Comparison of ENCODE assay signal across 1 cellular context in the genomic region with DNA sequence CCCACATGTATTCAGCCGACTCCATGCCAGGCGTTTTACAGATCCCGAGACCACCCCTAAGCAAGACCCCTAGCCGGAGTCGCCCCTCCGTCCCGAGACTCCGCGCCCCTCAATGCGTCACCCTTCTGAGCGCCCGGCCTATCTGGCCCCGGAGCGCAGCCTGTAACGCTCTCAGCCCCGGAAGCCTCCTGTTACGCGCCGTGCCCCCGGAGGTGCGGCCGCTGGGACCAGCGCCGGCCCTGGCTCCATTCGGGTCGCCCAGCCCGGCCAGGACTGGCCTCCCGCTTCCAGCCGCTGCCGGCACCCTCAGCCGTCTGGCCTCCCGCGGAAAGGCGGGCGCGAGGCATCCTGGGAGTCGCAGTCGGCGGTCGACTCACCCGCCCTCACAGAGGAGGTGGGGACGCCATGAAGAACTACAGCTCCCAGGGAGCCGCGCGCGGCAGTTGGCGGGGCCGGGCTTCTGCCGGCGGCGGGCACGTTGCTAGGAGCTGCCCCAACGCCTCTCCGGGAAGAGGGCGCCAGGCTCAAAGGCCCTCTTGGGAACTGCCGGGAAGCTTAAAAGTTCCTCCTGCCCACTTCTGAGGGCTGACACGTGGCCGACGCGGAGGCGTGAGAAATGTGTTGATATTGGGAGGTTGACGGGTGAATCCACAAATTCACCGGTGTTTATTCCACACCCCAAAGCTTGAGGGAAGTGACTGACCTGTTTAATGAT.
TF ChIP-seq lines count a peak whose summit lies in the region.

A gene with protein sequence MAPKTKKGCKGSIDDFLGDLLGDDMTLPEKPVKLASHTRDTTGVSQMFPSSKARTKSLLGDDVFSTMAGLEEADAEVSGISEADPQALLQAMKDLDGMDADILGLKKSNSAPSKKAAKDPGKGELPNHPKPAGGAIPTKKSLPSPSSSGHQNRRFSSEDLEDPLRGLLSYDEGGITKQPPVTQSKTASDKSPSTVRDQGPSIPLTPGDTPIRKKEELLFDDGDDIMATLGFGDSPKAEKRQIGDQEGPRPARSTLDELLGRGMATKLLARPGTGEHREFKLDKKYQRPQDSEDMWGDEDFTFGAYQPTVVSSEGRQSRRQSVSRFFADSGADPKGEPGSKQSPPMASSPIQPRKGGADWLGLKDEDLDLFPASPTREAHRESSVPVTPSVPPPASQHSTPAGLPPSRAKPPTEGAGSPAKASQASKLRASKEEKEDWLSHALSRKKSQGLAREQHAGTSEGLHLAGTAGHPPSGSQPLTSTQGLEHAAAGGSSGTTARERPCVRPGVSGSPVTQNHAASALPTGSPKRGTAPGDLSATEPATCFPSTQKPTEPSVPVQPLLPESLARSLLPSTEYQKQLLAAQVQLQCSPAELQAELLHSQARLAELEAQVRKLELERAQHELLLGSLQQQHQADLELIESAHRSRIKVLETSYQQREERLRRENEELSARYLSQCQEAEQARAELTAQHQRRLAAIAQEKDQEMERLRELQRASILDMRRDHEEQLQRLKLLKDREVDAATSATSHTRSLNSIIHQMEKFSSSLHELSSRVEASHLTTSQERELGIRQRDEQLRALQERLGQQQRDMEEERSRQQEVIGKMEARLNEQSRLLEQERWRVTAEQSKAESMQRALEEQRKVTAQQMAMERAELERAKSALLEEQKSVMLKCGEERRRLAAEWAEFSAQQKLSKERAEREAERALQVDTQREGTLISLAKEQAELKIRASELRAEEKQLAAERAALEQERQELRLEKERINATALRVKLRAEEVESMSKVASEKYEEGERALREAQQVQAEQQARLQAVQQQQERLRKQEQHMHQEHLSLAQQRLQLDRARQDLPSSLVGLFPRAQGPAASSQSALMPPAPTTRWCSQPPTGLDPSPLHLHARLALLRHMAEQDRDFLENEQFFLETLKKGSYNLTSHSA (minus strand): TSS at position 316 of the 715 bp plus-strand sequence. CDS start 2,893 bp downstream, outside the sequence.

TF ChIP-seq in K562, 482 proteins besides CTCF, POLR2A, EP300 and RAD21 (continued from another document and continues in another):
- TF ChIP-seq POLR2H (tag; IDR thresholded peaks at IDR 0.05; ENCODE audit: low read depth) (peak; percentile 80), DACH1 (IDR thresholded peaks at IDR 0.05; ENCODE audit: partially characterized antibody) (no peak), ZNF75A (CRISPR knock-in tag; IDR thresholded peaks at IDR 0.05) (no peak), NFATC3 (IDR thresholded peaks at IDR 0.05) (no peak), ZNF644 (tag; IDR thresholded peaks at IDR 0.05; ENCODE audit: low read depth) (no peak), RBM15 (IDR thresholded peaks at IDR 0.05; ENCODE audit: insufficient read depth, low read length) (no peak), ZNF764 (CRISPR knock-in tag; IDR thresholded peaks at IDR 0.05; ENCODE audit: low read depth) (no peak), ZNF324 (CRISPR knock-in tag; IDR thresholded peaks at IDR 0.05) (no peak), KLF16 (IDR thresholded peaks at IDR 0.05) (no peak; the same call in 1 of the 2 replicates), ELF2 (CRISPR knock-in tag; IDR thresholded peaks at IDR 0.05) (no peak), TCF7L2 (IDR thresholded peaks at IDR 0.05; ENCODE audit: low read depth, low read length) (no peak), MTA3 (IDR thresholded peaks at IDR 0.05; ENCODE audit: borderline replicate concordance) (no peak), SMAD2 (IDR thresholded peaks at IDR 0.05; ENCODE audit: low read depth, low read length) (no peak), ZKSCAN1 (IDR thresholded peaks at IDR 0.05; ENCODE audit: low read depth, low read length) (no peak), ZSCAN32 (CRISPR knock-in tag; IDR thresholded peaks at IDR 0.05) (no peak), GATAD2B (IDR thresholded peaks at IDR 0.05; ENCODE audit: borderline replicate concordance) (no peak), ZNF174 (CRISPR knock-in tag; IDR thresholded peaks at IDR 0.05) (no peak), KDM1A (IDR thresholded peaks at IDR 0.05) (no peak), TAF9B (IDR thresholded peaks at IDR 0.05; ENCODE audit: partially characterized antibody) (no peak), MEIS2 (IDR thresholded peaks at IDR 0.05; ENCODE audit: partially characterized antibody) (no peak), SMAD1 (IDR thresholded peaks at IDR 0.05; ENCODE audit: low read depth, low read length, partially characterized antibody) (no peak), E2F3 (CRISPR knock-in tag; IDR thresholded peaks at IDR 0.05) (peak; percentile 88; the same call in 1 of the 2 replicates), STAT5A (IDR thresholded peaks at IDR 0.05; ENCODE audit: borderline replicate concordance, low read length) (no peak)
- TF ChIP-seq, protein P1, sequence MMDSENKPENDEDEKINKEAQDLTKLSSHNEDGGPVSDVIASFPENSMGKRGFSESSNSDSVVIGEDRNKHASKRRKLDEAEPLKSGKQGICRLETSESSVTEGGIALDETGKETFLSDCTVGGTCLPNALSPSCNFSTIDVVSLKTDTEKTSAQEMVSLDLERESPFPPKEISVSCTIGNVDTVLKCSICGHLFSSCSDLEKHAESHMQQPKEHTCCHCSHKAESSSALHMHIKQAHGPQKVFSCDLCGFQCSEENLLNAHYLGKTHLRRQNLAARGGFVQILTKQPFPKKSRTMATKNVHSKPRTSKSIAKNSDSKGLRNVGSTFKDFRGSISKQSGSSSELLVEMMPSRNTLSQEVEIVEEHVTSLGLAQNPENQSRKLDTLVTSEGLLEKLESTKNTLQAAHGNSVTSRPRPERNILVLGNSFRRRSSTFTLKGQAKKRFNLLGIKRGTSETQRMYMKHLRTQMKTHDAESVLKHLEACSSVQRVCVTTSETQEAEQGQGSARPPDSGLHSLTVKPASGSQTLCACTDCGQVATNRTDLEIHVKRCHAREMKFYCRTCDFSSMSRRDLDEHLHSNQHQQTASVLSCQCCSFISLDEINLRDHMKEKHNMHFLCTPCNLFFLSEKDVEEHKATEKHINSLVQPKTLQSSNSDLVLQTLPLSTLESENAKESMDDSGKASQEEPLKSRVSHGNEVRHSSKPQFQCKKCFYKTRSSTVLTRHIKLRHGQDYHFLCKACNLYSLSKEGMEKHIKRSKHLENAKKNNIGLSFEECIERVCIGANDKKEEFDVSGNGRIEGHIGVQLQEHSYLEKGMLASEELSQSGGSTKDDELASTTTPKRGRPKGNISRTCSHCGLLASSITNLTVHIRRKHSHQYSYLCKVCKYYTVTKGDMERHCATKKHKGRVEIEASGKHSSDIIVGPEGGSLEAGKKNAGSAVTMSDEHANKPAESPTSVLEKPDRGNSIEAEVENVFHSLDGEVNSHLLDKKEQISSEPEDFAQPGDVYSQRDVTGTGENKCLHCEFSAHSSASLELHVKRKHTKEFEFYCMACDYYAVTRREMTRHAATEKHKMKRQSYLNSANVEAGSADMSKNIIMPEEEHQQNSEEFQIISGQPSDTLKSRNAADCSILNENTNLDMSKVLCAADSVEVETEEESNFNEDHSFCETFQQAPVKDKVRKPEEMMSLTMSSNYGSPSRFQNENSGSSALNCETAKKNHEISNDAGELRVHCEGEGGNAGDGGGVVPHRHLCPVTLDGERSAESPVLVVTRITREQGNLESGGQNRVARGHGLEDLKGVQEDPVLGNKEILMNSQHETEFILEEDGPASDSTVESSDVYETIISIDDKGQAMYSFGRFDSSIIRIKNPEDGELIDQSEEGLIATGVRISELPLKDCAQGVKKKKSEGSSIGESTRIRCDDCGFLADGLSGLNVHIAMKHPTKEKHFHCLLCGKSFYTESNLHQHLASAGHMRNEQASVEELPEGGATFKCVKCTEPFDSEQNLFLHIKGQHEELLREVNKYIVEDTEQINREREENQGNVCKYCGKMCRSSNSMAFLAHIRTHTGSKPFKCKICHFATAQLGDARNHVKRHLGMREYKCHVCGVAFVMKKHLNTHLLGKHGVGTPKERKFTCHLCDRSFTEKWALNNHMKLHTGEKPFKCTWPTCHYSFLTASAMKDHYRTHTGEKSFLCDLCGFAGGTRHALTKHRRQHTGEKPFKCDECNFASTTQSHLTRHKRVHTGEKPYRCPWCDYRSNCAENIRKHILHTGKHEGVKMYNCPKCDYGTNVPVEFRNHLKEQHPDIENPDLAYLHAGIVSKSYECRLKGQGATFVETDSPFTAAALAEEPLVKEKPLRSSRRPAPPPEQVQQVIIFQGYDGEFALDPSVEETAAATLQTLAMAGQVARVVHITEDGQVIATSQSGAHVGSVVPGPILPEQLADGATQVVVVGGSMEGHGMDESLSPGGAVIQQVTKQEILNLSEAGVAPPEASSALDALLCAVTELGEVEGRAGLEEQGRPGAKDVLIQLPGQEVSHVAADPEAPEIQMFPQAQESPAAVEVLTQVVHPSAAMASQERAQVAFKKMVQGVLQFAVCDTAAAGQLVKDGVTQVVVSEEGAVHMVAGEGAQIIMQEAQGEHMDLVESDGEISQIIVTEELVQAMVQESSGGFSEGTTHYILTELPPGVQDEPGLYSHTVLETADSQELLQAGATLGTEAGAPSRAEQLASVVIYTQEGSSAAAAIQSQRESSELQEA (IDR thresholded peaks at IDR 0.05; ENCODE audit: low read depth), result no peak
- TF ChIP-seq, protein P2, sequence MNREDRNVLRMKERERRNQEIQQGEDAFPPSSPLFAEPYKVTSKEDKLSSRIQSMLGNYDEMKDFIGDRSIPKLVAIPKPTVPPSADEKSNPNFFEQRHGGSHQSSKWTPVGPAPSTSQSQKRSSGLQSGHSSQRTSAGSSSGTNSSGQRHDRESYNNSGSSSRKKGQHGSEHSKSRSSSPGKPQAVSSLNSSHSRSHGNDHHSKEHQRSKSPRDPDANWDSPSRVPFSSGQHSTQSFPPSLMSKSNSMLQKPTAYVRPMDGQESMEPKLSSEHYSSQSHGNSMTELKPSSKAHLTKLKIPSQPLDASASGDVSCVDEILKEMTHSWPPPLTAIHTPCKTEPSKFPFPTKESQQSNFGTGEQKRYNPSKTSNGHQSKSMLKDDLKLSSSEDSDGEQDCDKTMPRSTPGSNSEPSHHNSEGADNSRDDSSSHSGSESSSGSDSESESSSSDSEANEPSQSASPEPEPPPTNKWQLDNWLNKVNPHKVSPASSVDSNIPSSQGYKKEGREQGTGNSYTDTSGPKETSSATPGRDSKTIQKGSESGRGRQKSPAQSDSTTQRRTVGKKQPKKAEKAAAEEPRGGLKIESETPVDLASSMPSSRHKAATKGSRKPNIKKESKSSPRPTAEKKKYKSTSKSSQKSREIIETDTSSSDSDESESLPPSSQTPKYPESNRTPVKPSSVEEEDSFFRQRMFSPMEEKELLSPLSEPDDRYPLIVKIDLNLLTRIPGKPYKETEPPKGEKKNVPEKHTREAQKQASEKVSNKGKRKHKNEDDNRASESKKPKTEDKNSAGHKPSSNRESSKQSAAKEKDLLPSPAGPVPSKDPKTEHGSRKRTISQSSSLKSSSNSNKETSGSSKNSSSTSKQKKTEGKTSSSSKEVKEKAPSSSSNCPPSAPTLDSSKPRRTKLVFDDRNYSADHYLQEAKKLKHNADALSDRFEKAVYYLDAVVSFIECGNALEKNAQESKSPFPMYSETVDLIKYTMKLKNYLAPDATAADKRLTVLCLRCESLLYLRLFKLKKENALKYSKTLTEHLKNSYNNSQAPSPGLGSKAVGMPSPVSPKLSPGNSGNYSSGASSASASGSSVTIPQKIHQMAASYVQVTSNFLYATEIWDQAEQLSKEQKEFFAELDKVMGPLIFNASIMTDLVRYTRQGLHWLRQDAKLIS (CRISPR knock-in tag; IDR thresholded peaks at IDR 0.05), result peak; percentile 90; the same call in 1 of the 2 replicates
- TF ChIP-seq, protein P3, sequence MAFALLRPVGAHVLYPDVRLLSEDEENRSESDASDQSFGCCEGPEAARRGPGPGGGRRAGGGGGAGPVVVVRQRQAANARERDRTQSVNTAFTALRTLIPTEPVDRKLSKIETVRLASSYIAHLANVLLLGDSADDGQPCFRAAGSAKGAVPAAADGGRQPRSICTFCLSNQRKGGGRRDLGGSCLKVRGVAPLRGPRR (CRISPR knock-in tag; IDR thresholded peaks at IDR 0.05), result no peak
- TF ChIP-seq, protein P4, sequence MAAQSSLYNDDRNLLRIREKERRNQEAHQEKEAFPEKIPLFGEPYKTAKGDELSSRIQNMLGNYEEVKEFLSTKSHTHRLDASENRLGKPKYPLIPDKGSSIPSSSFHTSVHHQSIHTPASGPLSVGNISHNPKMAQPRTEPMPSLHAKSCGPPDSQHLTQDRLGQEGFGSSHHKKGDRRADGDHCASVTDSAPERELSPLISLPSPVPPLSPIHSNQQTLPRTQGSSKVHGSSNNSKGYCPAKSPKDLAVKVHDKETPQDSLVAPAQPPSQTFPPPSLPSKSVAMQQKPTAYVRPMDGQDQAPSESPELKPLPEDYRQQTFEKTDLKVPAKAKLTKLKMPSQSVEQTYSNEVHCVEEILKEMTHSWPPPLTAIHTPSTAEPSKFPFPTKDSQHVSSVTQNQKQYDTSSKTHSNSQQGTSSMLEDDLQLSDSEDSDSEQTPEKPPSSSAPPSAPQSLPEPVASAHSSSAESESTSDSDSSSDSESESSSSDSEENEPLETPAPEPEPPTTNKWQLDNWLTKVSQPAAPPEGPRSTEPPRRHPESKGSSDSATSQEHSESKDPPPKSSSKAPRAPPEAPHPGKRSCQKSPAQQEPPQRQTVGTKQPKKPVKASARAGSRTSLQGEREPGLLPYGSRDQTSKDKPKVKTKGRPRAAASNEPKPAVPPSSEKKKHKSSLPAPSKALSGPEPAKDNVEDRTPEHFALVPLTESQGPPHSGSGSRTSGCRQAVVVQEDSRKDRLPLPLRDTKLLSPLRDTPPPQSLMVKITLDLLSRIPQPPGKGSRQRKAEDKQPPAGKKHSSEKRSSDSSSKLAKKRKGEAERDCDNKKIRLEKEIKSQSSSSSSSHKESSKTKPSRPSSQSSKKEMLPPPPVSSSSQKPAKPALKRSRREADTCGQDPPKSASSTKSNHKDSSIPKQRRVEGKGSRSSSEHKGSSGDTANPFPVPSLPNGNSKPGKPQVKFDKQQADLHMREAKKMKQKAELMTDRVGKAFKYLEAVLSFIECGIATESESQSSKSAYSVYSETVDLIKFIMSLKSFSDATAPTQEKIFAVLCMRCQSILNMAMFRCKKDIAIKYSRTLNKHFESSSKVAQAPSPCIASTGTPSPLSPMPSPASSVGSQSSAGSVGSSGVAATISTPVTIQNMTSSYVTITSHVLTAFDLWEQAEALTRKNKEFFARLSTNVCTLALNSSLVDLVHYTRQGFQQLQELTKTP (IDR thresholded peaks at IDR 0.05; ENCODE audit: low read depth in 1 of 2, partially characterized antibody in 2 of 2), result peak in 1 of 2 experiments; percentile 94
- TF ChIP-seq, protein P5, sequence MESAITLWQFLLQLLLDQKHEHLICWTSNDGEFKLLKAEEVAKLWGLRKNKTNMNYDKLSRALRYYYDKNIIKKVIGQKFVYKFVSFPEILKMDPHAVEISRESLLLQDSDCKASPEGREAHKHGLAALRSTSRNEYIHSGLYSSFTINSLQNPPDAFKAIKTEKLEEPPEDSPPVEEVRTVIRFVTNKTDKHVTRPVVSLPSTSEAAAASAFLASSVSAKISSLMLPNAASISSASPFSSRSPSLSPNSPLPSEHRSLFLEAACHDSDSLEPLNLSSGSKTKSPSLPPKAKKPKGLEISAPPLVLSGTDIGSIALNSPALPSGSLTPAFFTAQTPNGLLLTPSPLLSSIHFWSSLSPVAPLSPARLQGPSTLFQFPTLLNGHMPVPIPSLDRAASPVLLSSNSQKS (CRISPR knock-in tag; IDR thresholded peaks at IDR 0.05), result no peak
- TF ChIP-seq, protein P6, sequence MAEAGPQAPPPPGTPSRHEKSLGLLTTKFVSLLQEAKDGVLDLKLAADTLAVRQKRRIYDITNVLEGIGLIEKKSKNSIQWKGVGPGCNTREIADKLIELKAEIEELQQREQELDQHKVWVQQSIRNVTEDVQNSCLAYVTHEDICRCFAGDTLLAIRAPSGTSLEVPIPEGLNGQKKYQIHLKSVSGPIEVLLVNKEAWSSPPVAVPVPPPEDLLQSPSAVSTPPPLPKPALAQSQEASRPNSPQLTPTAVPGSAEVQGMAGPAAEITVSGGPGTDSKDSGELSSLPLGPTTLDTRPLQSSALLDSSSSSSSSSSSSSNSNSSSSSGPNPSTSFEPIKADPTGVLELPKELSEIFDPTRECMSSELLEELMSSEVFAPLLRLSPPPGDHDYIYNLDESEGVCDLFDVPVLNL (CRISPR knock-in tag; IDR thresholded peaks at IDR 0.05; ENCODE audit: low read depth), result no peak
